ENCODE assay signal across 17 cellular contexts in genomic region chr13:73142091-73142490, GRCh38.
DNase-seq lines count a peak whose midpoint lies in the region; ATAC-seq, FAIRE-seq and TF ChIP-seq lines count a peak whose summit lies in the region.
"Had no signal": no experiment of that assay in that cellular context is flagged by ENCODE, and none has a peak within 500 bp of the region (broad histone marks: within the 10 kb centered on the region; RNA-seq: fewer than 3 reads in every experiment).

No MANE protein-coding gene starts in this region.

- no peaks in the 10 kb centered on the region for H3K27me3 ChIP-seq in endothelial cell of umbilical vein (ENCODE audit: control insufficient read depth in 2 of 2, insufficient read depth in 2 of 2, low read length in 2 of 2)
- H3K27me3 ChIP-seq in neuronal stem cell (ENCODE audit: control insufficient read depth in 3 of 3, insufficient read depth in 3 of 3, low read depth in 1 of 3, low read length in 3 of 3), result no peaks in the 10 kb centered on the region
- H3K27me3 ChIP-seq: right lobe of liver had no signal

- H3K9me3 ChIP-seq in endothelial cell of umbilical vein (replicated peaks; ENCODE audit: control insufficient read depth, insufficient read depth, low read length) (no peaks in the 10 kb centered on the region), neuronal stem cell (replicated peaks in 1 of 2; ENCODE audit: control insufficient read depth in 2 of 2, insufficient read depth in 1 of 2, low read depth in 1 of 2, low read length in 2 of 2) (no peaks in the 10 kb centered on the region), kidney (ENCODE audit: control insufficient read depth in 1 of 2, low read length in 2 of 2) (no peaks in the 10 kb centered on the region)
- H3K9me3 ChIP-seq: right lobe of liver had no signal

- H4K20me1 ChIP-seq in endothelial cell of umbilical vein (replicated peaks; ENCODE audit: control insufficient read depth, extremely low read depth, insufficient read depth, low read length), result no peaks in the 10 kb centered on the region

- H3K27ac ChIP-seq in endothelial cell of umbilical vein (ENCODE audit: insufficient read depth, low read depth, low read length), result no peak overlapping the region
- no peak overlapping the region for H3K27ac ChIP-seq in neuronal stem cell (replicated peaks; ENCODE audit: low read length)
- no peak overlapping the region for H3K27ac ChIP-seq in kidney (ENCODE audit: low read depth in 2 of 2, low read length in 2 of 2)
- H3K27ac ChIP-seq: 22Rv1, right lobe of liver had no signal

- CTCF ChIA-PET in endothelial cell of umbilical vein (lab: Charles Lee), result interaction anchor here (1.3 to 1.6 kb wide), 2 partner anchors 11 to 53 kb away, joined by 3 to 6 read pairs; no protein-coding TSS in a partner anchor

- no peak overlapping the region for H2AK5ac ChIP-seq in neuronal stem cell (ENCODE audit: low read depth, low read length)

- no peak overlapping the region for H3K4me3 Mint-ChIP-seq in stimulated activated effector memory CD8-positive, alpha-beta T cell treated with anti-CD3 and anti-CD28 coated beads, Interleukin-12 subunit alpha, Interleukin-12 subunit beta, amount 100 ng/mL, for 72 hours
- H3K4me3 Mint-ChIP-seq: naive thymus-derived CD8-positive, alpha-beta T cell; stimulated activated naive B cell treated with anti-CD40 and anti-IgM and Interleukin-4, amounts not matched to agents 10 μg/mL and 1 μg/mL and 100 μg/mL, for 72 hours had no signal

- no peaks in the 10 kb centered on the region for H3K36me3 Mint-ChIP-seq in stimulated activated effector memory CD8-positive, alpha-beta T cell treated with anti-CD3 and anti-CD28 coated beads, Interleukin-12 subunit alpha, Interleukin-12 subunit beta, amount 100 ng/mL, for 72 hours
- H3K36me3 Mint-ChIP-seq: activated naive CD4-positive, alpha-beta T cell treated with anti-CD3 and anti-CD28 coated beads, Interleukin-2, amount 50 U/mL, for 72 hours; naive thymus-derived CD8-positive, alpha-beta T cell; stimulated activated naive B cell treated with anti-CD40 and anti-IgM and Interleukin-4, amounts not matched to agents 10 μg/mL and 1 μg/mL and 100 μg/mL, for 72 hours had no signal

- H4K8ac ChIP-seq in neuronal stem cell (ENCODE audit: low read depth, low read length), result no peak overlapping the region

- no peak overlapping the region for H3K4ac ChIP-seq in neuronal stem cell (ENCODE audit: low read length)

- H2BK15ac ChIP-seq in neuronal stem cell (ENCODE audit: low read length), result no peak overlapping the region

- H3K4me1 ChIP-seq in endothelial cell of umbilical vein (ENCODE audit: control insufficient read depth, extremely low read depth, insufficient read depth, low read length), result no peaks in the 10 kb centered on the region
- H3K4me1 ChIP-seq in neuronal stem cell (ENCODE audit: control insufficient read depth in 2 of 2, insufficient read depth in 1 of 2, low read depth in 1 of 2, low read length in 2 of 2), result peaks cover 9 to 10% of the 10 kb centered on the region in 2 donors
- H3K4me1 ChIP-seq in kidney (ENCODE audit: control insufficient read depth in 1 of 2, insufficient read depth in 1 of 2, low read depth in 1 of 2, low read length in 2 of 2), result peaks cover 0 to 4% of the 10 kb centered on the region in 2 donors
- H3K4me1 ChIP-seq: right lobe of liver had no signal

- no peaks in the 10 kb centered on the region for H3K36me3 ChIP-seq in endothelial cell of umbilical vein (ENCODE audit: control insufficient read depth in 2 of 2, extremely low read depth in 1 of 2, insufficient read depth in 2 of 2, low read length in 2 of 2)
- H3K36me3 ChIP-seq in neuronal stem cell (replicated peaks in 1 of 2; ENCODE audit: control insufficient read depth in 2 of 2, insufficient read depth in 2 of 2, low read length in 2 of 2), result no peaks in the 10 kb centered on the region
- H3K36me3 ChIP-seq in kidney (ENCODE audit: control insufficient read depth in 1 of 2, insufficient read depth in 2 of 2, low read length in 2 of 2), result no peaks in the 10 kb centered on the region
- H3K36me3 ChIP-seq: right lobe of liver had no signal

- no peak overlapping the region for H3K4me2 ChIP-seq in endothelial cell of umbilical vein (ENCODE audit: insufficient read depth, low read length)
- H3K4me2 ChIP-seq in neuronal stem cell (ENCODE audit: insufficient read depth, low read length, poor library complexity, severe bottlenecking), result no peak overlapping the region

- no peak overlapping the region for H3K14ac ChIP-seq in neuronal stem cell (ENCODE audit: low read length)

- BruUV-seq in endothelial cell of umbilical vein (replicated peaks; lab: Mats Ljungman, UMichigan), result no TSS peak

- POLR2A ChIA-PET in endothelial cell of umbilical vein (lab: Charles Lee), result no interaction called here

- no peaks in the 10 kb centered on the region for H3K4me1 Mint-ChIP-seq in stimulated activated effector memory CD8-positive, alpha-beta T cell treated with anti-CD3 and anti-CD28 coated beads, Interleukin-12 subunit alpha, Interleukin-12 subunit beta, amount 100 ng/mL, for 72 hours
- H3K4me1 Mint-ChIP-seq: naive thymus-derived CD8-positive, alpha-beta T cell; stimulated activated naive B cell treated with anti-CD40 and anti-IgM and Interleukin-4, amounts not matched to agents 10 μg/mL and 1 μg/mL and 100 μg/mL, for 72 hours had no signal

- H3K9me1 ChIP-seq in endothelial cell of umbilical vein (replicated peaks; ENCODE audit: control insufficient read depth, extremely low read depth, insufficient read depth, low read length), result no peaks in the 10 kb centered on the region

- ATAC-seq in stimulated activated effector memory CD8-positive, alpha-beta T cell treated with anti-CD3 and anti-CD28 coated beads, Interleukin-12 subunit alpha, Interleukin-12 subunit beta, amount 100 ng/mL, for 72 hours, result no peak
- ATAC-seq: activated naive CD4-positive, alpha-beta T cell treated with anti-CD3 and anti-CD28 coated beads, Interleukin-2, amount 50 U/mL, for 72 hours; naive thymus-derived CD8-positive, alpha-beta T cell; right lobe of liver; stimulated activated naive B cell treated with anti-CD40 and anti-IgM and Interleukin-4, amounts not matched to agents 10 μg/mL and 1 μg/mL and 100 μg/mL, for 72 hours had no signal

- H3K4me3 ChIP-seq in endothelial cell of umbilical vein (replicated peaks in 1 of 3; ENCODE audit: insufficient read depth in 1 of 3, low read depth in 1 of 3, low read length in 3 of 3), result no peak overlapping the region
- no peak overlapping the region for H3K4me3 ChIP-seq in neuronal stem cell (ENCODE audit: low read length in 2 of 2)
- no peak overlapping the region for H3K4me3 ChIP-seq in kidney (ENCODE audit: low read length in 2 of 2)
- H3K4me3 ChIP-seq: right lobe of liver had no signal

- no peak overlapping the region for H2BK12ac ChIP-seq in neuronal stem cell (ENCODE audit: low read length)

- TF ChIP-seq POLR2A in endothelial cell of umbilical vein (IDR thresholded peaks at IDR 0.05; ENCODE audit: low read depth, low read length), result no peak

- H2BK5ac ChIP-seq in neuronal stem cell (ENCODE audit: low read length), result no peak overlapping the region

- WGBS in neuronal stem cell (ENCODE audit: extremely low coverage in 2 of 2, insufficient read length in 2 of 2, insufficient replicate concordance in 1 of 2), 2 donors, result no CpG with 5 or more reads among the region's 5 CpGs

- peak overlapping the region; percentile 68 for H3K18ac ChIP-seq in neuronal stem cell (ENCODE audit: low read length)

- dilution Hi-C loops in endothelial cell of umbilical vein (cut with MboI; ENCODE audit: extremely low pct_ligation_motif_present, low sequenced_read_pairs), result no loop called here

- no peak for FAIRE-seq in endothelial cell of umbilical vein (lab: Jason Lieb, UNC)
- FAIRE-seq in kidney (lab: Jason Lieb, UNC), result no peak

- H2BK120ac ChIP-seq in neuronal stem cell (ENCODE audit: low read depth, low read length), result no peak overlapping the region

- H4K91ac ChIP-seq in neuronal stem cell (ENCODE audit: low read depth, low read length, poor library complexity), result no peak overlapping the region

- H3K79me1 ChIP-seq in neuronal stem cell (ENCODE audit: low read depth, low read length), result no peaks in the 10 kb centered on the region

- TF ChIP-seq CTCF in endothelial cell of umbilical vein (IDR thresholded peaks at IDR 0.05; ENCODE audit: extremely low read depth in 1 of 2, insufficient read depth in 1 of 2, low read depth in 1 of 2, low read length in 2 of 2), result no peak
- TF ChIP-seq CTCF in kidney (IDR thresholded peaks at IDR 0.05; ENCODE audit: borderline replicate concordance, extremely low read depth, insufficient read depth), result no peak

- H3K9ac ChIP-seq in endothelial cell of umbilical vein (replicated peaks; ENCODE audit: extremely low read depth, insufficient read depth, low read length), result no peak overlapping the region
- no peak overlapping the region for H3K9ac ChIP-seq in neuronal stem cell (ENCODE audit: low read depth, low read length, poor library complexity)
- no peak overlapping the region for H3K9ac ChIP-seq in kidney (ENCODE audit: low read length in 2 of 2)

- H3K27ac Mint-ChIP-seq in stimulated activated effector memory CD8-positive, alpha-beta T cell treated with anti-CD3 and anti-CD28 coated beads, Interleukin-12 subunit alpha, Interleukin-12 subunit beta, amount 100 ng/mL, for 72 hours, result no peak overlapping the region
- H3K27ac Mint-ChIP-seq: activated naive CD4-positive, alpha-beta T cell treated with anti-CD3 and anti-CD28 coated beads, Interleukin-2, amount 50 U/mL, for 72 hours; naive thymus-derived CD8-positive, alpha-beta T cell; stimulated activated naive B cell treated with anti-CD40 and anti-IgM and Interleukin-4, amounts not matched to agents 10 μg/mL and 1 μg/mL and 100 μg/mL, for 72 hours had no signal

- no peak overlapping the region for H3K23ac ChIP-seq in neuronal stem cell (ENCODE audit: low read depth, low read length, poor library complexity)

- intact Hi-C loops in endothelial cell of umbilical vein (cut with micrococcal nuclease) (no loop called here), kidney (cut with DNase I) (no loop called here)

- H2AFZ ChIP-seq in endothelial cell of umbilical vein (ENCODE audit: low read depth, low read length) (no peak overlapping the region), neuronal stem cell (ENCODE audit: low read length) (peak overlapping the region; percentile 37)

- H3K9me3 Mint-ChIP-seq in stimulated activated effector memory CD8-positive, alpha-beta T cell treated with anti-CD3 and anti-CD28 coated beads, Interleukin-12 subunit alpha, Interleukin-12 subunit beta, amount 100 ng/mL, for 72 hours, result no peaks in the 10 kb centered on the region
- H3K9me3 Mint-ChIP-seq: activated naive CD4-positive, alpha-beta T cell treated with anti-CD3 and anti-CD28 coated beads, Interleukin-2, amount 50 U/mL, for 72 hours had no signal

- DNase-seq in DMS153 (lab: John Stamatoyannopoulos, UW), result peak; percentile 52
- DNase-seq in DMS153 treated with DMSO at 0.1 percent for 48 hours (lab: John Stamatoyannopoulos, UW; ENCODE audit: unreplicated experiment), result no peak
- peak; percentile 69 for DNase-seq in NCI-H1092 (lab: John Stamatoyannopoulos, UW)
- peak; percentile 5 for DNase-seq in endothelial cell of umbilical vein (ENCODE audit: low read depth, low spot score)
- DNase-seq in neuronal stem cell (ENCODE audit: low spot score), result no peak
- no peak for DNase-seq in hepatic stellate cell (ENCODE audit: low spot score)
- no peak for DNase-seq in kidney
- no peak for DNase-seq in stimulated activated effector memory CD8-positive, alpha-beta T cell treated with anti-CD3 and anti-CD28 coated beads, Interleukin-12 subunit alpha, Interleukin-12 subunit beta, amount 100 ng/mL, for 72 hours (ENCODE audit: low spot score in 2 of 2)
- DNase-seq: activated CD4-positive, alpha-beta T cell treated with anti-CD3 and anti-CD28 coated beads for 1 hour; caudate nucleus; naive thymus-derived CD8-positive, alpha-beta T cell; right lobe of liver; RPMI8226; stimulated activated naive B cell treated with anti-CD40 and anti-IgM and Interleukin-4, amounts not matched to agents 10 μg/mL and 1 μg/mL and 100 μg/mL, for 72 hours; T-helper 2 cell had no signal

- H3K79me2 ChIP-seq in endothelial cell of umbilical vein (ENCODE audit: control insufficient read depth, insufficient read depth, low read length), result no peaks in the 10 kb centered on the region

Comparison
In these comparisons a context has a peak if more than half of its experiments do, and no peak if none do; other contexts are left out.
1. DNase-seq: peak in DMS153 (single experiment), NCI-H1092 (single experiment) and endothelial cell of umbilical vein (single experiment); none in DMS153 treated with DMSO at 0.1 percent for 48 hours (single experiment), neuronal stem cell (single experiment), hepatic stellate cell (single experiment), kidney (single experiment) and stimulated activated effector memory CD8-positive, alpha-beta T cell treated with anti-CD3 and anti-CD28 coated beads, Interleukin-12 subunit alpha, Interleukin-12 subunit beta, amount 100 ng/mL, for 72 hours (0 of 2).